ENCODE assay signal across 8 cellular contexts in genomic region chr14:20468773-20469241, GRCh38. TPM values are rescaled to one million over a fixed set of nuclear protein-coding genes. Genes with fewer than 3 reads are reported as not detected.
DNase-seq lines count a peak whose midpoint lies in the region; ATAC-seq and TF ChIP-seq lines count a peak whose summit lies in the region.

No MANE protein-coding gene starts in this region.

- ATAC-seq in HG02938 (IDR thresholded peaks at IDR 0.05; ENCODE audit: unreplicated experiment), result peak; percentile 5
- no peak for ATAC-seq in memory B cell (ENCODE audit: low read depth)

- H3K4me3 ChIP-seq in CD4-positive, alpha-beta memory T cell (ENCODE audit: low read length in 2 of 2), result peak overlapping the region; percentile 84 to 92
- peak overlapping the region; percentile 99 for H3K4me3 ChIP-seq in brain microvascular endothelial cell (ENCODE audit: low read depth, low read length)
- peak overlapping the region; percentile 65 to 71 for H3K4me3 ChIP-seq in uterus

- intact Hi-C loops in CD4-positive, alpha-beta memory T cell (cut with micrococcal nuclease), result loop anchor here (1.0 to 10.0 kb wide), 5 partner anchors 8 to 796 kb away; partner anchors contain the start of genes APEX1, HNRNPC and PIP4P1
- intact Hi-C loops in uterus (cut with DNase I; ENCODE audit: low total_unique reads), result no loop called here

- no peaks in the 10 kb centered on the region for H3K27me3 ChIP-seq in CD4-positive, alpha-beta memory T cell (ENCODE audit: insufficient read depth, low read length)
- H3K27me3 ChIP-seq in brain microvascular endothelial cell (replicated peaks), result no peaks in the 10 kb centered on the region
- no peaks in the 10 kb centered on the region for H3K27me3 ChIP-seq in uterus

- CTCF ChIA-PET in CD4-positive, alpha-beta memory T cell (lab: Charles Lee; ENCODE audit: partially characterized antibody), result interaction anchor here (1.1 to 2.3 kb wide), 4 partner anchors 13 to 141 kb away, joined by 3 to 12 read pairs (median 7); partner anchors contain the start of genes APEX1, OSGEP and PARP2

- H3K4me3 Mint-ChIP-seq in CD4-positive, alpha-beta memory T cell, result peak overlapping the region; percentile 97 to 100 (median 99)
- H3K4me3 Mint-ChIP-seq in memory B cell, result peak overlapping the region; percentile 96

- in situ Hi-C loops in brain microvascular endothelial cell (cut with HindIII; ENCODE audit: low pct_ligation_motif_present, low sequenced_read_pairs), result no loop called here

- H3K27ac ChIP-seq in CD4-positive, alpha-beta memory T cell (ENCODE audit: low read depth, low read length), result peak overlapping the region; percentile 77
- H3K27ac ChIP-seq in brain microvascular endothelial cell (peak overlapping the region; percentile 82), uterus (peak overlapping the region; percentile 79 to 85)

- H3K4me1 ChIP-seq in CD4-positive, alpha-beta memory T cell (ENCODE audit: insufficient read depth, low read length), result peaks cover 41% of the 10 kb centered on the region
- peaks cover 0 to 4% of the 10 kb centered on the region in 2 donors for H3K4me1 ChIP-seq in uterus

- H3K9me3 Mint-ChIP-seq in CD4-positive, alpha-beta memory T cell, result peaks cover 0 to 4% (median 0%) of the 10 kb centered on the region in 8 donors
- H3K9me3 Mint-ChIP-seq in memory B cell, result no peaks in the 10 kb centered on the region

- no peak for TF ChIP-seq CTCF in brain microvascular endothelial cell (IDR thresholded peaks at IDR 0.05; ENCODE audit: low read depth, low read length, missing control alignments)
- TF ChIP-seq CTCF in uterus (IDR thresholded peaks at IDR 0.05), result no peak

- H3K36me3 Mint-ChIP-seq in CD4-positive, alpha-beta memory T cell, result peaks cover 20 to 38% of the 10 kb centered on the region in 2 donors
- H3K36me3 Mint-ChIP-seq in memory B cell, result peaks cover 8% of the 10 kb centered on the region

- peak overlapping the region; percentile 94 to 99 (median 98) for H3K27ac Mint-ChIP-seq in CD4-positive, alpha-beta memory T cell
- H3K27ac Mint-ChIP-seq in memory B cell, result peak overlapping the region; percentile 95

- peaks cover 27 to 50% (median 38%) of the 10 kb centered on the region in 4 donors for H3K4me1 Mint-ChIP-seq in CD4-positive, alpha-beta memory T cell
- H3K4me1 Mint-ChIP-seq in memory B cell, result peaks cover 32% of the 10 kb centered on the region

- no peak for DNase-seq in CD4-positive, alpha-beta memory T cell
- DNase-seq in brain microvascular endothelial cell (no peak), memory B cell (ENCODE audit: low spot score in 2 of 2) (no peak), uterus (peak in 1 of 2 donors; percentile 26), NCI-H1436 treated with DMSO at 0.1 percent for 48 hours (lab: John Stamatoyannopoulos, UW) (no peak), EL (no peak)
- DNase-seq in stimulated activated CD4-positive, alpha-beta T cell treated with anti-CD3 and anti-CD28 coated beads, Interleukin-4, amount 100 ng/mL, for 4 hours, result no peak

- no peaks in the 10 kb centered on the region for H3K9me3 ChIP-seq in CD4-positive, alpha-beta memory T cell (ENCODE audit: control insufficient read depth in 1 of 2, low read length in 2 of 2)
- H3K9me3 ChIP-seq in uterus, result no peaks in the 10 kb centered on the region

- no peak for TF ChIP-seq POLR2A in uterus (IDR thresholded peaks at IDR 0.05)

- H3K27me3 Mint-ChIP-seq in CD4-positive, alpha-beta memory T cell, result no peaks in the 10 kb centered on the region
- no peaks in the 10 kb centered on the region for H3K27me3 Mint-ChIP-seq in memory B cell

- H3K36me3 ChIP-seq in CD4-positive, alpha-beta memory T cell (ENCODE audit: insufficient read depth, low read length), result peaks cover 16% of the 10 kb centered on the region
- H3K36me3 ChIP-seq in brain microvascular endothelial cell (replicated peaks), result peaks cover 12% of the 10 kb centered on the region
- no peaks in the 10 kb centered on the region for H3K36me3 ChIP-seq in uterus

- POLR2A ChIA-PET in CD4-positive, alpha-beta memory T cell (lab: Charles Lee; ENCODE audit: partially characterized antibody), result interaction anchor here (0.9 to 5.5 kb wide), 9 partner anchors 8 to 213 kb away, joined by 3 to 119 read pairs (median 20); partner anchors contain the start of genes APEX1, OSGEP, PARP2 and PIP4P1

RNA-seq across cellular contexts. Expression of gene PNP, which starts 0.4 kb away (rescaled TPM):
- 100 to 1,000 TPM; 106 to 108 TPM for total RNA-seq in CD4-positive, alpha-beta memory T cell
- 100 to 1,000 TPM in 1 of 2 donors, 10 to 100 TPM in 1; 53.8 to 101 TPM for polyA plus RNA-seq in CD4-positive, alpha-beta memory T cell
- 10 to 100 TPM; 12.7 to 46.9 (median 14.3) TPM for total RNA-seq in uterus

RNA-seq across cellular contexts. Expression of gene PIP4P1, which starts 7.6 kb away (rescaled TPM):
- 10 to 100 TPM; 77.8 to 78.1 TPM for total RNA-seq in CD4-positive, alpha-beta memory T cell
- 10 to 100 TPM; 32.4 to 44.3 TPM for polyA plus RNA-seq in CD4-positive, alpha-beta memory T cell
- total RNA-seq in uterus, result 10 to 100 TPM; 16.4 to 39.1 (median 22.8) TPM

RNA-seq across cellular contexts. Expression of gene APEX1, which starts 13.8 kb away (rescaled TPM):
- total RNA-seq in CD4-positive, alpha-beta memory T cell, result 100 to 1,000 TPM; 102 to 105 TPM
- polyA plus RNA-seq in CD4-positive, alpha-beta memory T cell, result 100 to 1,000 TPM; 138 to 144 TPM
- total RNA-seq in uterus, result 100 to 1,000 TPM in 1 of 4 donors, 10 to 100 TPM in 3; 52.4 to 208 (median 93.3) TPM

RNA-seq across cellular contexts. Expression of gene OSGEP, which starts 14.2 kb away (rescaled TPM):
- total RNA-seq in CD4-positive, alpha-beta memory T cell, result 10 to 100 TPM; 72.3 to 75.9 TPM
- 10 to 100 TPM; 39.3 to 41.8 TPM for polyA plus RNA-seq in CD4-positive, alpha-beta memory T cell
- total RNA-seq in uterus, result 100 to 1,000 TPM in 1 of 4 donors, 10 to 100 TPM in 3; 38.7 to 105 (median 53.0) TPM

RNA-seq across cellular contexts. Expression of gene KLHL33, which starts 32.8 kb away (rescaled TPM):
- under 1 TPM; 0.14 to 0.15 TPM for total RNA-seq in CD4-positive, alpha-beta memory T cell
- polyA plus RNA-seq in CD4-positive, alpha-beta memory T cell, result not detected
- 1 to 10 TPM in 3 of 4 donors, not detected in 1; 1.3 to 2.8 (median 2.1) TPM for total RNA-seq in uterus
